Comparison of ENCODE assay signal across 21 cellular contexts in genomic region chr4:76754439-76754838, GRCh38.
DNase-seq lines count a peak whose midpoint lies in the region; ATAC-seq and TF ChIP-seq lines count a peak whose summit lies in the region.
"Had no signal": no experiment of that assay in that cellular context is flagged by ENCODE, and none has a peak within 500 bp of the region (broad histone marks: within the 10 kb centered on the region; RNA-seq: fewer than 3 reads in every experiment).

No MANE protein-coding gene starts in this region.

- no peak overlapping the region for H3K4me3 ChIP-seq in left ventricle myocardium inferior
- H3K4me3 ChIP-seq in esophagus muscularis mucosa, result no peak overlapping the region
- no peak overlapping the region for H3K4me3 ChIP-seq in neuronal stem cell (ENCODE audit: low read length in 2 of 2)
- no peak overlapping the region for H3K4me3 ChIP-seq in upper lobe of right lung

- H3K9ac ChIP-seq in neuronal stem cell (ENCODE audit: low read depth, low read length, poor library complexity), result no peak overlapping the region

- no peak overlapping the region for H4K91ac ChIP-seq in neuronal stem cell (ENCODE audit: low read depth, low read length, poor library complexity)

- no peak overlapping the region for H2BK15ac ChIP-seq in neuronal stem cell (ENCODE audit: low read length)

- no peak overlapping the region for H2BK5ac ChIP-seq in neuronal stem cell (ENCODE audit: low read length)

- DNase-seq in left ventricle myocardium inferior, result no peak
- no peak for DNase-seq in Right ventricle myocardium inferior (ENCODE audit: missing footprints)
- peak; percentile 70 for DNase-seq in esophagus muscularis mucosa (ENCODE audit: extremely low spot score)
- no peak for DNase-seq in neuronal stem cell (ENCODE audit: low spot score)
- no peak for DNase-seq in upper lobe of right lung
- no peak for DNase-seq in DMS153 (lab: John Stamatoyannopoulos, UW)
- no peak for DNase-seq in activated naive CD4-positive, alpha-beta T cell treated with anti-CD3 and anti-CD28 coated beads, Interleukin-2, amount 50 U/mL, for 72 hours (ENCODE audit: low spot score in 2 of 2)
- DNase-seq: activated CD4-positive, alpha-beta memory T cell treated with anti-CD3 and anti-CD28 coated beads, Interleukin-2, amount 10 ng/mL, durations not matched to agents 7 days and 5 days; activated naive CD8-positive, alpha-beta T cell treated with anti-CD3 and anti-CD28 coated beads, Interleukin-2, amount 10 ng/mL, durations not matched to agents 7 days and 5 days; activated T-cell treated with anti-CD3 and anti-CD28 coated beads, Interleukin-2, amount 50 U/mL, for 72 hours; caudate nucleus; effector memory CD8-positive, alpha-beta T cell; MV-4-11; naive thymus-derived CD8-positive, alpha-beta T cell; NCI-H82; stimulated activated CD4-positive, alpha-beta T cell treated with anti-CD3 and anti-CD28 coated beads, Interleukin-4, amount 100 ng/mL, for 24 hours; stimulated activated CD8-positive, alpha-beta memory T cell treated with anti-CD3 and anti-CD28 coated beads, Interleukin-4, amount 100 ng/mL, for 48 hours; T-cell; WERI-Rb-1 had no signal

- no peak overlapping the region for H3K27ac Mint-ChIP-seq in activated naive CD4-positive, alpha-beta T cell treated with anti-CD3 and anti-CD28 coated beads, Interleukin-2, amount 50 U/mL, for 72 hours
- H3K27ac Mint-ChIP-seq: activated CD4-positive, alpha-beta memory T cell treated with anti-CD3 and anti-CD28 coated beads, Interleukin-2, amount 10 ng/mL, durations not matched to agents 7 days and 5 days; activated naive CD8-positive, alpha-beta T cell treated with anti-CD3 and anti-CD28 coated beads, Interleukin-2, amount 10 ng/mL, durations not matched to agents 7 days and 5 days; activated T-cell treated with anti-CD3 and anti-CD28 coated beads, Interleukin-2, amount 50 U/mL, for 72 hours; effector memory CD8-positive, alpha-beta T cell; T-cell had no signal

- peaks cover 5% of the 10 kb centered on the region for H3K9me3 ChIP-seq in left ventricle myocardium inferior (replicated peaks)
- H3K9me3 ChIP-seq in esophagus muscularis mucosa, result no peaks in the 10 kb centered on the region
- peaks cover 2 to 17% of the 10 kb centered on the region in 2 donors for H3K9me3 ChIP-seq in neuronal stem cell (replicated peaks in 1 of 2; ENCODE audit: control insufficient read depth in 2 of 2, insufficient read depth in 1 of 2, low read depth in 1 of 2, low read length in 2 of 2)
- H3K9me3 ChIP-seq in upper lobe of right lung, result no peaks in the 10 kb centered on the region

- ATAC-seq in Right ventricle myocardium inferior, result no peak
- peak; percentile 16 for ATAC-seq in upper lobe of right lung
- ATAC-seq in activated naive CD4-positive, alpha-beta T cell treated with anti-CD3 and anti-CD28 coated beads, Interleukin-2, amount 50 U/mL, for 72 hours, result no peak
- ATAC-seq in GM19324 (IDR thresholded peaks at IDR 0.05; ENCODE audit: low FRiP score, unreplicated experiment), result no peak
- ATAC-seq: activated T-cell treated with anti-CD3 and anti-CD28 coated beads, Interleukin-2, amount 50 U/mL, for 72 hours; effector memory CD8-positive, alpha-beta T cell; left lobe of liver; naive thymus-derived CD8-positive, alpha-beta T cell had no signal

- TF ChIP-seq CTCF in left ventricle myocardium inferior (IDR thresholded peaks at IDR 0.05; ENCODE audit: borderline replicate concordance), result no peak
- TF ChIP-seq CTCF in esophagus muscularis mucosa (IDR thresholded peaks at IDR 0.05), result no peak
- no peak for TF ChIP-seq CTCF in upper lobe of right lung (IDR thresholded peaks at IDR 0.05)

- H2BK120ac ChIP-seq in neuronal stem cell (ENCODE audit: low read depth, low read length), result no peak overlapping the region

- H2AK5ac ChIP-seq in neuronal stem cell (ENCODE audit: low read depth, low read length), result no peak overlapping the region

- intact Hi-C loops in left ventricle myocardium inferior (cut with micrococcal nuclease), result no loop called here
- intact Hi-C loops in Right ventricle myocardium inferior (cut with DNase I), result no loop called here
- intact Hi-C loops in esophagus muscularis mucosa (cut with DNase I), result loop anchor here (5.0 to 10.0 kb wide), 3 partner anchors 62 to 320 kb away; partner anchors contain the start of gene SHROOM3
- intact Hi-C loops in upper lobe of right lung (cut with DNase I), result no loop called here

- H3K27me3 ChIP-seq in left ventricle myocardium inferior (ENCODE audit: low read depth) (no peaks in the 10 kb centered on the region), esophagus muscularis mucosa (no peaks in the 10 kb centered on the region), neuronal stem cell (ENCODE audit: control insufficient read depth in 3 of 3, insufficient read depth in 3 of 3, low read depth in 1 of 3, low read length in 3 of 3) (no peaks in the 10 kb centered on the region), upper lobe of right lung (no peaks in the 10 kb centered on the region)

- peak overlapping the region; percentile 59 for H3K23ac ChIP-seq in neuronal stem cell (ENCODE audit: low read depth, low read length, poor library complexity)

- H3K14ac ChIP-seq in neuronal stem cell (ENCODE audit: low read length), result no peak overlapping the region

- no peak overlapping the region for H2AFZ ChIP-seq in neuronal stem cell (ENCODE audit: low read length)

- H3K18ac ChIP-seq in neuronal stem cell (ENCODE audit: low read length), result peak overlapping the region; percentile 0

- H3K36me3 ChIP-seq in left ventricle myocardium inferior, result peaks cover 3% of the 10 kb centered on the region
- peaks cover 0 to 37% (median 6%) of the 10 kb centered on the region in 4 donors for H3K36me3 ChIP-seq in esophagus muscularis mucosa
- peaks cover 37 to 100% of the 10 kb centered on the region in 2 donors for H3K36me3 ChIP-seq in neuronal stem cell (replicated peaks in 1 of 2; ENCODE audit: control insufficient read depth in 2 of 2, insufficient read depth in 2 of 2, low read length in 2 of 2)
- H3K36me3 ChIP-seq in upper lobe of right lung, result peaks cover 5% of the 10 kb centered on the region

- H3K79me1 ChIP-seq in neuronal stem cell (ENCODE audit: low read depth, low read length), result peaks cover 2% of the 10 kb centered on the region

- no peak overlapping the region for H3K4ac ChIP-seq in neuronal stem cell (ENCODE audit: low read length)

- H3K4me1 ChIP-seq in left ventricle myocardium inferior, result peaks cover 18% of the 10 kb centered on the region
- peaks cover 10 to 49% (median 43%) of the 10 kb centered on the region in 4 donors for H3K4me1 ChIP-seq in esophagus muscularis mucosa
- H3K4me1 ChIP-seq in neuronal stem cell (ENCODE audit: control insufficient read depth in 2 of 2, insufficient read depth in 1 of 2, low read depth in 1 of 2, low read length in 2 of 2), result no peaks in the 10 kb centered on the region
- peaks cover 16% of the 10 kb centered on the region for H3K4me1 ChIP-seq in upper lobe of right lung

- H3K4me2 ChIP-seq in neuronal stem cell (ENCODE audit: insufficient read depth, low read length, poor library complexity, severe bottlenecking), result no peak overlapping the region

- no peak overlapping the region for H2BK12ac ChIP-seq in neuronal stem cell (ENCODE audit: low read length)

- H3K36me3 Mint-ChIP-seq in activated naive CD4-positive, alpha-beta T cell treated with anti-CD3 and anti-CD28 coated beads, Interleukin-2, amount 50 U/mL, for 72 hours, result peaks cover 0 to 6% of the 10 kb centered on the region in 2 donors
- H3K36me3 Mint-ChIP-seq: activated naive CD8-positive, alpha-beta T cell treated with anti-CD3 and anti-CD28 coated beads, Interleukin-2, amount 10 ng/mL, durations not matched to agents 7 days and 5 days; T-cell had no signal

- H3K9me3 Mint-ChIP-seq in activated naive CD4-positive, alpha-beta T cell treated with anti-CD3 and anti-CD28 coated beads, Interleukin-2, amount 50 U/mL, for 72 hours, result peaks cover 7 to 8% of the 10 kb centered on the region in 2 donors
- H3K9me3 Mint-ChIP-seq: activated CD4-positive, alpha-beta memory T cell treated with anti-CD3 and anti-CD28 coated beads, Interleukin-2, amount 10 ng/mL, durations not matched to agents 7 days and 5 days had no signal

- TF ChIP-seq EP300 in esophagus muscularis mucosa (IDR thresholded peaks at IDR 0.05), result no peak

- H4K8ac ChIP-seq in neuronal stem cell (ENCODE audit: low read depth, low read length), result no peak overlapping the region

- WGBS in esophagus muscularis mucosa, result 100% methylated on average over 6 of the region's 10 CpGs
- WGBS in neuronal stem cell (ENCODE audit: extremely low coverage in 2 of 2, insufficient read length in 2 of 2, insufficient replicate concordance in 1 of 2), 2 donors, result no CpG with 5 or more reads among the region's 10 CpGs

- H3K27ac ChIP-seq in left ventricle myocardium inferior (replicated peaks), result peak overlapping the region; percentile 68
- peak overlapping the region; percentile 25 to 58 (median 52) for H3K27ac ChIP-seq in esophagus muscularis mucosa (replicated peaks in 1 of 4)
- H3K27ac ChIP-seq in neuronal stem cell (replicated peaks; ENCODE audit: low read length), result no peak overlapping the region
- H3K27ac ChIP-seq in upper lobe of right lung, result peak overlapping the region; percentile 52
- H3K27ac ChIP-seq: WERI-Rb-1 had no signal

- TF ChIP-seq POLR2A in esophagus muscularis mucosa (IDR thresholded peaks at IDR 0.05; ENCODE audit: low read depth), result no peak
